ENCODE assay signal across 8 cellular contexts in genomic region chr20:45407783-45408645, GRCh38. TPM values are rescaled to one million over a fixed set of nuclear protein-coding genes. Genes with fewer than 3 reads are reported as not detected.
A peak's percentile ranks its signal among the peaks of the same experiment; 100 is the strongest.
DNase-seq lines count a peak whose midpoint lies in the region; ATAC-seq, FAIRE-seq and TF ChIP-seq lines count a peak whose summit lies in the region.

Gene DBNDD2 (plus strand): TSS chr20:45408289. CDS start chr20:45408468, 179 bp downstream.

- H3K27me3 ChIP-seq in H7 (ENCODE audit: control insufficient read depth, insufficient read depth, low read length), result peaks cover 32% of the 10 kb centered on the region
- H3K27me3 ChIP-seq in cardiac muscle cell, result peaks cover 20% of the 10 kb centered on the region
- no peaks in the 10 kb centered on the region for H3K27me3 ChIP-seq in pancreas

- TF ChIP-seq CTCF in cardiac muscle cell (IDR thresholded peaks at IDR 0.05; ENCODE audit: low read depth, low read length) (no peak), pancreas (IDR thresholded peaks at IDR 0.05) (no peak)

- H3K36me3 Mint-ChIP-seq in activated naive CD8-positive, alpha-beta T cell, result peaks cover 4% of the 10 kb centered on the region

- H3K4me3 Mint-ChIP-seq in activated naive CD8-positive, alpha-beta T cell, result peak within 1 kb of the TSS; percentile 80

- H3K27ac Mint-ChIP-seq in activated naive CD8-positive, alpha-beta T cell, result peak within 1 kb of the TSS; percentile 31

- H3K4me1 ChIP-seq in cardiac muscle cell (ENCODE audit: low read depth), result peaks cover 9% of the 10 kb centered on the region
- H3K4me1 ChIP-seq in pancreas, result peaks cover 0 to 3% (median 0%) of the 10 kb centered on the region in 3 donors

- H3K9me3 Mint-ChIP-seq in activated naive CD8-positive, alpha-beta T cell (ENCODE audit: low read depth), result no peaks in the 10 kb centered on the region

- TF ChIP-seq POLR2A in erythroblast (IDR thresholded peaks at IDR 0.05; ENCODE audit: low read length), result no peak

- intact Hi-C loops in pancreas (cut with DNase I), result no loop called here

- peaks cover 26% of the 10 kb centered on the region for H3K4me1 Mint-ChIP-seq in activated naive CD8-positive, alpha-beta T cell (ENCODE audit: low read depth)

- no peak for FAIRE-seq in pancreas (lab: Jason Lieb, UNC)

- H3K27ac ChIP-seq in cardiac muscle cell (peak within 1 kb of the TSS; percentile 88), pancreas (peak within 1 kb of the TSS in 3 of 4 donors; percentile 49 to 80 (median 72))

- peaks cover 12% of the 10 kb centered on the region for H3K36me3 ChIP-seq in H7 (replicated peaks; ENCODE audit: control insufficient read depth, insufficient read depth, low read length)
- peaks cover 20% of the 10 kb centered on the region for H3K36me3 ChIP-seq in cardiac muscle cell
- peaks cover 0 to 6% (median 0%) of the 10 kb centered on the region in 3 donors for H3K36me3 ChIP-seq in pancreas

- 91 to 92% methylated on average over 21 of the region's 21 CpGs for WGBS in pancreas, 2 donors

- H3K4me3 ChIP-seq in H7 (ENCODE audit: insufficient read depth, low read depth, low read length), result peak within 1 kb of the TSS; percentile 85
- H3K4me3 ChIP-seq in cardiac muscle cell, result peak within 1 kb of the TSS; percentile 64
- H3K4me3 ChIP-seq in pancreas, result peak within 1 kb of the TSS; percentile 34 to 95 (median 72)

- H3K9me3 ChIP-seq in cardiac muscle cell (ENCODE audit: low read depth) (no peaks in the 10 kb centered on the region), pancreas (no peaks in the 10 kb centered on the region)

- DNase-seq in H7 (no peak), cardiac muscle cell (ENCODE audit: low read depth in 1 of 2, low spot score in 1 of 2) (no peak), pancreas (peak in 1 of 6 donors; percentile 35), NK-92 (lab: John Stamatoyannopoulos, UW; ENCODE audit: unreplicated experiment) (no peak), erythroblast (lab: John Stamatoyannopoulos, UW) (no peak)

- no peaks in the 10 kb centered on the region for H3K27me3 Mint-ChIP-seq in activated naive CD8-positive, alpha-beta T cell

- ATAC-seq in pancreas (no peak), GM21825 (IDR thresholded peaks at IDR 0.05; ENCODE audit: unreplicated experiment) (no peak), HG03378 (IDR thresholded peaks at IDR 0.05; ENCODE audit: unreplicated experiment) (no peak)

RNA-seq across cellular contexts. Expression of gene DBNDD2, which starts in this region (rescaled TPM):
- 12.5 and 23.4 TPM in 2 replicates for total RNA-seq in H7 (2014; rRNA removed; shearing (Covaris generic))
- total RNA-seq in cardiac muscle cell (51.2 and 62.9 TPM in 2 replicates), pancreas (10 to 100 TPM; 11.6 to 25.7 (median 17.9) TPM)
- polyA plus RNA-seq in cardiac muscle cell (85.4 and 89.3 TPM in 2 replicates), pancreas (10 to 100 TPM; 21.2 to 31.0 TPM)
